ENCODE assay signal across 1 cellular context in genomic region chr1:233327938-233328660, GRCh38.
A peak's percentile ranks its signal among the peaks of the same experiment; 100 is the strongest.
TF ChIP-seq lines count a peak whose summit lies in the region.

No MANE protein-coding gene starts in this region.

TF ChIP-seq in A549, 52 proteins besides CTCF, POLR2A, EP300 and RAD21 (continued from another document):
- peak; percentile 8; the same call in 1 of the 3 replicates for TF ChIP-seq BCL3 (IDR thresholded peaks at IDR 0.05)
